ENCODE assay signal across 17 cellular contexts in genomic region chr12:130438711-130439110, GRCh38.
DNase-seq lines count a peak whose midpoint lies in the region; ATAC-seq and TF ChIP-seq lines count a peak whose summit lies in the region.
"Had no signal": no experiment of that assay in that cellular context is flagged by ENCODE, and none has a peak within 500 bp of the region (broad histone marks: within the 10 kb centered on the region; RNA-seq: fewer than 3 reads in every experiment).

No MANE protein-coding gene starts in this region.

- intact Hi-C loops in posterior vena cava (cut with DNase I), result no loop called here
- intact Hi-C loops in upper lobe of right lung (cut with DNase I), result no loop called here

- H3K27me3 ChIP-seq in upper lobe of right lung, result no peaks in the 10 kb centered on the region
- H3K27me3 ChIP-seq: BLaER1 had no signal

- no peaks in the 10 kb centered on the region for H3K9me3 ChIP-seq in upper lobe of right lung

- H3K4me1 ChIP-seq in upper lobe of right lung, result no peaks in the 10 kb centered on the region
- H3K4me1 ChIP-seq: BLaER1 had no signal

- H3K4me3 Mint-ChIP-seq in chondrocyte (ENCODE audit: unreplicated experiment) (no peak overlapping the region), type B pancreatic cell (no peak overlapping the region)
- H3K4me3 Mint-ChIP-seq: CD4-positive, CD25-positive, alpha-beta regulatory T cell; H9 had no signal

- DNase-seq in activated effector memory CD4-positive, alpha-beta T cell treated with anti-CD3 and anti-CD28 coated beads, Interleukin-2, amount 50 U/mL, for 16 hours, result peak; percentile 46
- no peak for DNase-seq in activated effector memory CD4-positive, alpha-beta T cell treated with Interleukin-2 at 50 U/mL for 16 hours
- DNase-seq in chondrocyte (ENCODE audit: low spot score) (peak; percentile 66), posterior vena cava (ENCODE audit: low spot score) (peak; percentile 62), upper lobe of right lung (peak; percentile 56), type B pancreatic cell (ENCODE audit: extremely low spot score, unreplicated experiment) (no peak), NCI-H1694 treated with DMSO at 0.1 percent for 48 hours (lab: John Stamatoyannopoulos, UW) (no peak)
- DNase-seq: 8988T; AML-193; Calu3; CD4-positive, CD25-positive, alpha-beta regulatory T cell; DMS 273 treated with DMSO at 0.1 percent for 48 hours; GOT3; H9 had no signal

- no peak overlapping the region for H3K27ac ChIP-seq in upper lobe of right lung
- H3K27ac ChIP-seq: BLaER1 had no signal

- TF ChIP-seq CTCF in chondrocyte (IDR thresholded peaks at IDR 0.05) (no peak), upper lobe of right lung (IDR thresholded peaks at IDR 0.05) (no peak), type B pancreatic cell (conservative IDR thresholded peaks at IDR 0.05) (no peak)

- H3K9me3 Mint-ChIP-seq in chondrocyte (ENCODE audit: low read depth) (peaks cover 14% of the 10 kb centered on the region), type B pancreatic cell (peaks cover 5% of the 10 kb centered on the region)

- H3K27me3 Mint-ChIP-seq in chondrocyte (ENCODE audit: low read depth) (no peaks in the 10 kb centered on the region), type B pancreatic cell (peaks cover 3% of the 10 kb centered on the region)
- H3K27me3 Mint-ChIP-seq: CD4-positive, CD25-positive, alpha-beta regulatory T cell had no signal

- no peak overlapping the region for H3K4me3 ChIP-seq in upper lobe of right lung
- H3K4me3 ChIP-seq: BLaER1, GM12878 had no signal

- no peak for ATAC-seq in upper lobe of right lung
- no peak for ATAC-seq in GM18861 (IDR thresholded peaks at IDR 0.05; ENCODE audit: unreplicated experiment)
- ATAC-seq: GM12878 had no signal

- H3K36me3 ChIP-seq in upper lobe of right lung, result no peaks in the 10 kb centered on the region
- H3K36me3 ChIP-seq: BLaER1 had no signal

- no peaks in the 10 kb centered on the region for H3K4me1 Mint-ChIP-seq in chondrocyte (ENCODE audit: low read depth)
- no peaks in the 10 kb centered on the region for H3K4me1 Mint-ChIP-seq in type B pancreatic cell (ENCODE audit: unreplicated experiment)
- H3K4me1 Mint-ChIP-seq: CD4-positive, CD25-positive, alpha-beta regulatory T cell had no signal

- H3K27ac Mint-ChIP-seq in chondrocyte (ENCODE audit: unreplicated experiment) (no peak overlapping the region), type B pancreatic cell (no peak overlapping the region)
- H3K27ac Mint-ChIP-seq: CD4-positive, CD25-positive, alpha-beta regulatory T cell; H9 had no signal

- no peaks in the 10 kb centered on the region for H3K36me3 Mint-ChIP-seq in chondrocyte (ENCODE audit: low read depth)
- peaks cover 9% of the 10 kb centered on the region for H3K36me3 Mint-ChIP-seq in type B pancreatic cell
- H3K36me3 Mint-ChIP-seq: CD4-positive, CD25-positive, alpha-beta regulatory T cell had no signal

Comparison
In these comparisons a context has a peak if more than half of its experiments do, and no peak if none do; other contexts are left out.
1. DNase-seq: peak in activated effector memory CD4-positive, alpha-beta T cell treated with anti-CD3 and anti-CD28 coated beads, Interleukin-2, amount 50 U/mL, for 16 hours (single experiment), chondrocyte (single experiment), posterior vena cava (single experiment) and upper lobe of right lung (single experiment); none in activated effector memory CD4-positive, alpha-beta T cell treated with Interleukin-2 at 50 U/mL for 16 hours (single experiment), type B pancreatic cell (single experiment) and NCI-H1694 treated with DMSO at 0.1 percent for 48 hours (single experiment).